15 cellular contexts compared by ENCODE assay signal in the genomic region with DNA sequence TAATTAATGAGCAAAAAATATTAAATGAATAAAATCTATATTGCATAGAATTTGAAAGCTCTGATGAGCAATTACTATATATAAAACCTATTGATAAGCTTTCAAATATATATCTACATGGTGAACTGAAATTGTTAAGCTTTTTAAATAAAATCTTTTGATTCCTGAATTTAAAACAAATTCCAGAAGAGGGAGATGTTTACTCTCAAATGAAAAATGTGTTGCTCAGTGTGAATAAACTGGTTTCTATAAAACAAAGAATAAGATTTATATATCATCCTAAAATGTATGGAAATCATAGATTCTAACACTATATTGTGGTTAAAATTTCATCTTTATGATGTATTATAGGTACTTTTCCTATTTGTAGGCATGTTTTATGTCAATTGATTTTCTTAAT.
DNase-seq lines count a peak whose midpoint lies in the region; ATAC-seq, FAIRE-seq and TF ChIP-seq lines count a peak whose summit lies in the region.
"Had no signal": no experiment of that assay in that cellular context is flagged by ENCODE, and none has a peak within 500 bp of the region (broad histone marks: within the 10 kb centered on the region; RNA-seq: fewer than 3 reads in every experiment).

No MANE protein-coding gene starts in this region.

- H3K4me3 ChIP-seq in OCI-LY3 (ENCODE audit: low read length) = no peak overlapping the region
- no peak overlapping the region for H3K4me3 ChIP-seq in pancreas
- H3K4me3 ChIP-seq: K562 had no signal

- H3K4me2 ChIP-seq in OCI-LY3 (ENCODE audit: low read length) = no peak overlapping the region

- H3K9ac ChIP-seq in OCI-LY3 (ENCODE audit: low read length) = no peak overlapping the region

- H4K20me1 ChIP-seq in OCI-LY3 (ENCODE audit: insufficient read depth, low read length) = no peaks in the 10 kb centered on the region

- H3K4me1 ChIP-seq in OCI-LY3 (ENCODE audit: low read length) (no peaks in the 10 kb centered on the region), pancreas (no peaks in the 10 kb centered on the region)

- H3K27ac ChIP-seq in OCI-LY3 (ENCODE audit: low read length) (no peak overlapping the region), pancreas (no peak overlapping the region)

- TF ChIP-seq CTCF in OCI-LY3 (IDR thresholded peaks at IDR 0.05; ENCODE audit: low read depth, low read length) (peak; percentile 35), pancreas (IDR thresholded peaks at IDR 0.05) (no peak)

- no peak overlapping the region for H2AFZ ChIP-seq in OCI-LY3 (ENCODE audit: low read depth, low read length)

- ATAC-seq in pancreas (no peak), HG02840 (IDR thresholded peaks at IDR 0.05; ENCODE audit: low FRiP score, unreplicated experiment) (no peak)
- ATAC-seq: K562, Panc1 had no signal

- H3K36me3 ChIP-seq in OCI-LY3 (replicated peaks; ENCODE audit: low read depth, low read length) (no peaks in the 10 kb centered on the region), pancreas (no peaks in the 10 kb centered on the region)

- no peaks in the 10 kb centered on the region for H3K79me2 ChIP-seq in OCI-LY3 (ENCODE audit: low read length)

- FAIRE-seq in endometrium (lab: Jason Lieb, UNC) (peak; percentile 92), pancreas (lab: Jason Lieb, UNC) (peak; percentile 88)
- FAIRE-seq: endothelial cell of umbilical vein, K562 had no signal

- intact Hi-C loops in pancreas (cut with DNase I) = no loop called here

- DNase-seq in DMS53 (lab: John Stamatoyannopoulos, UW) (peak; percentile 8), DMS53 treated with DMSO at 0.1 percent for 48 hours (lab: John Stamatoyannopoulos, UW; ENCODE audit: unreplicated experiment) (no peak), pancreas (no peak), NCI-H146 (lab: John Stamatoyannopoulos, UW) (no peak)
- DNase-seq in activated naive CD4-positive, alpha-beta T cell treated with Interleukin-2 at 50 U/mL for 16 hours = no peak
- DNase-seq: hippocampal formation, mesendoderm, NCI-H2107, posterior cingulate gyrus had no signal

- H3K9me3 ChIP-seq in OCI-LY3 (ENCODE audit: insufficient read depth, low read length) (peaks cover 7% of the 10 kb centered on the region; the same call in 1 of the 2 replicates), pancreas (no peaks in the 10 kb centered on the region)

- H3K27me3 ChIP-seq in OCI-LY3 (ENCODE audit: low read depth, low read length) (no peaks in the 10 kb centered on the region), pancreas (no peaks in the 10 kb centered on the region)
